Comparison of ENCODE assay signal across 7 cellular contexts in genomic region chr4:98977557-98977956, GRCh38.
"Had no signal": no experiment of that assay in that cellular context is flagged by ENCODE, and none has a peak within 500 bp of the region (broad histone marks: within the 10 kb centered on the region; RNA-seq: fewer than 3 reads in every experiment).

No MANE protein-coding gene starts in this region.

- H3K4me2 ChIP-seq: GM23338 had no signal

- H2AFZ ChIP-seq: GM23338 had no signal

- DNase-seq: H9, HCEC 1CT, IMR-90, KG1 had no signal

- H3K4me3 ChIP-seq: GM23338, K562 had no signal

- H3K27ac ChIP-seq: HL-60 had no signal

- ATAC-seq: GM23338, K562 had no signal
